ENCODE assay signal across 8 cellular contexts in genomic region chr13:111152836-111153235, GRCh38. TPM values are rescaled to one million over a fixed set of nuclear protein-coding genes. Genes with fewer than 3 reads are reported as not detected.
DNase-seq lines count a peak whose midpoint lies in the region; ATAC-seq lines count a peak whose summit lies in the region.

No MANE protein-coding gene starts in this region.

- DNase-seq in activated T-cell treated with anti-CD3 and anti-CD28 coated beads, Interleukin-2, amount 50 U/mL, for 4 hours = no peak
- no peak for DNase-seq in activated T-cell treated with anti-CD3 and anti-CD28 coated beads, Interleukin-2, amount 50 U/mL, for 1 hour
- DNase-seq in activated CD8-positive, alpha-beta T cell treated with anti-CD3 and anti-CD28 coated beads, Interleukin-2, amount 10 ng/mL, durations not matched to agents 7 days and 5 days = no peak
- no peak for DNase-seq in stimulated activated naive B cell treated with anti-CD40 and anti-IgM and Interleukin-4, amounts not matched to agents 10 μg/mL and 1 μg/mL and 100 μg/mL, for 72 hours
- DNase-seq in SIG-M5 treated with dmso at 0.1 percent for 504 hours (lab: John Stamatoyannopoulos, UW; ENCODE audit: unreplicated experiment) = no peak

- no peaks in the 10 kb centered on the region for H3K9me3 Mint-ChIP-seq in activated T-cell treated with anti-CD3 and anti-CD28 coated beads, Interleukin-2, amount 50 U/mL, for 4 hours
- no peaks in the 10 kb centered on the region for H3K9me3 Mint-ChIP-seq in activated CD8-positive, alpha-beta T cell treated with anti-CD3 and anti-CD28 coated beads, Interleukin-2, amount 10 ng/mL, durations not matched to agents 7 days and 5 days (ENCODE audit: insufficient read depth)
- no peaks in the 10 kb centered on the region for H3K9me3 Mint-ChIP-seq in stimulated activated naive B cell treated with anti-CD40 and anti-IgM and Interleukin-4, amounts not matched to agents 10 μg/mL and 1 μg/mL and 100 μg/mL, for 72 hours

- peaks cover 28% of the 10 kb centered on the region for H3K4me1 Mint-ChIP-seq in activated T-cell treated with anti-CD3 and anti-CD28 coated beads, Interleukin-2, amount 50 U/mL, for 4 hours (ENCODE audit: low read depth)
- peaks cover 32% of the 10 kb centered on the region for H3K4me1 Mint-ChIP-seq in activated CD8-positive, alpha-beta T cell treated with anti-CD3 and anti-CD28 coated beads, Interleukin-2, amount 10 ng/mL, durations not matched to agents 7 days and 5 days (ENCODE audit: low read depth)
- peaks cover 12 to 30% of the 10 kb centered on the region in 2 donors for H3K4me1 Mint-ChIP-seq in stimulated activated naive B cell treated with anti-CD40 and anti-IgM and Interleukin-4, amounts not matched to agents 10 μg/mL and 1 μg/mL and 100 μg/mL, for 72 hours

- peaks cover 4% of the 10 kb centered on the region for H3K36me3 Mint-ChIP-seq in activated T-cell treated with anti-CD3 and anti-CD28 coated beads, Interleukin-2, amount 50 U/mL, for 4 hours (ENCODE audit: insufficient read depth)
- H3K36me3 Mint-ChIP-seq in activated CD8-positive, alpha-beta T cell treated with anti-CD3 and anti-CD28 coated beads, Interleukin-2, amount 10 ng/mL, durations not matched to agents 7 days and 5 days (ENCODE audit: low read depth) = peaks cover 19% of the 10 kb centered on the region
- peaks cover 4% of the 10 kb centered on the region in 2 donors for H3K36me3 Mint-ChIP-seq in stimulated activated naive B cell treated with anti-CD40 and anti-IgM and Interleukin-4, amounts not matched to agents 10 μg/mL and 1 μg/mL and 100 μg/mL, for 72 hours

- no peaks in the 10 kb centered on the region for H3K27me3 ChIP-seq in iPS-20b (ENCODE audit: insufficient read depth, low read length)

- no peaks in the 10 kb centered on the region for H3K27me3 Mint-ChIP-seq in activated T-cell treated with anti-CD3 and anti-CD28 coated beads, Interleukin-2, amount 50 U/mL, for 4 hours (ENCODE audit: low read depth)
- H3K27me3 Mint-ChIP-seq in activated CD8-positive, alpha-beta T cell treated with anti-CD3 and anti-CD28 coated beads, Interleukin-2, amount 10 ng/mL, durations not matched to agents 7 days and 5 days (ENCODE audit: low read depth) = peaks cover 27% of the 10 kb centered on the region
- peaks cover 4 to 8% of the 10 kb centered on the region in 2 donors for H3K27me3 Mint-ChIP-seq in stimulated activated naive B cell treated with anti-CD40 and anti-IgM and Interleukin-4, amounts not matched to agents 10 μg/mL and 1 μg/mL and 100 μg/mL, for 72 hours

- POLR2A ChIA-PET in activated CD8-positive, alpha-beta T cell treated with anti-CD3 and anti-CD28 coated beads, Interleukin-2, amount 10 ng/mL, durations not matched to agents 7 days and 5 days (lab: Charles Lee) = interaction anchor here (0.6 to 1.0 kb wide), 5 partner anchors 14 to 337 kb away, joined by 3 to 5 read pairs (median 3); no protein-coding TSS in a partner anchor

- CTCF ChIA-PET in activated CD8-positive, alpha-beta T cell treated with anti-CD3 and anti-CD28 coated beads, Interleukin-2, amount 10 ng/mL, durations not matched to agents 7 days and 5 days (lab: Charles Lee) = interaction anchor here (0.6 to 0.8 kb wide), 2 partner anchors 71 to 109 kb away, joined by 3 read pairs; no protein-coding TSS in a partner anchor

- ATAC-seq in activated T-cell treated with anti-CD3 and anti-CD28 coated beads, Interleukin-2, amount 50 U/mL, for 4 hours = no peak
- ATAC-seq in activated CD8-positive, alpha-beta T cell treated with anti-CD3 and anti-CD28 coated beads, Interleukin-2, amount 10 ng/mL, durations not matched to agents 7 days and 5 days = no peak
- ATAC-seq in stimulated activated naive B cell treated with anti-CD40 and anti-IgM and Interleukin-4, amounts not matched to agents 10 μg/mL and 1 μg/mL and 100 μg/mL, for 72 hours (replicated peaks) = no peak
- ATAC-seq in GM21528 (IDR thresholded peaks at IDR 0.05; ENCODE audit: low FRiP score, unreplicated experiment) = no peak
- no peak for ATAC-seq in GM18867 (IDR thresholded peaks at IDR 0.05; ENCODE audit: unreplicated experiment)

- H3K9ac ChIP-seq in iPS-20b (ENCODE audit: low read depth, low read length) = peak overlapping the region; percentile 95

- peak overlapping the region; percentile 94 for H3K4me3 Mint-ChIP-seq in activated T-cell treated with anti-CD3 and anti-CD28 coated beads, Interleukin-2, amount 50 U/mL, for 4 hours
- H3K4me3 Mint-ChIP-seq in activated CD8-positive, alpha-beta T cell treated with anti-CD3 and anti-CD28 coated beads, Interleukin-2, amount 10 ng/mL, durations not matched to agents 7 days and 5 days = peak overlapping the region; percentile 92
- H3K4me3 Mint-ChIP-seq in stimulated activated naive B cell treated with anti-CD40 and anti-IgM and Interleukin-4, amounts not matched to agents 10 μg/mL and 1 μg/mL and 100 μg/mL, for 72 hours = peak overlapping the region; percentile 84 to 85

- H3K27ac Mint-ChIP-seq in activated CD8-positive, alpha-beta T cell treated with anti-CD3 and anti-CD28 coated beads, Interleukin-2, amount 10 ng/mL, durations not matched to agents 7 days and 5 days = peak overlapping the region; percentile 95
- peak overlapping the region; percentile 95 for H3K27ac Mint-ChIP-seq in stimulated activated naive B cell treated with anti-CD40 and anti-IgM and Interleukin-4, amounts not matched to agents 10 μg/mL and 1 μg/mL and 100 μg/mL, for 72 hours

- H3K9me3 ChIP-seq in iPS-20b (ENCODE audit: insufficient read depth, low read depth, low read length) = no peaks in the 10 kb centered on the region

- H3K4me1 ChIP-seq in iPS-20b (ENCODE audit: insufficient read depth, low read length) = peaks cover 9% of the 10 kb centered on the region

- H3K4me3 ChIP-seq in iPS-20b (ENCODE audit: low read length) = peak overlapping the region; percentile 96

- peaks cover 3% of the 10 kb centered on the region; the same call in 1 of the 2 replicates for H3K36me3 ChIP-seq in iPS-20b (ENCODE audit: insufficient read depth, low read depth, low read length)

- H3K27ac ChIP-seq in iPS-20b (ENCODE audit: low read length) = peak overlapping the region; percentile 67

RNA-seq across cellular contexts. Expression of gene ARHGEF7, which starts 37.7 kb away (rescaled TPM):
- total RNA-seq in activated T-cell treated with anti-CD3 and anti-CD28 coated beads, Interleukin-2, amount 50 U/mL, for 4 hours = 10 to 100 TPM; 42.8 to 49.6 (median 45.1) TPM
- 10 to 100 TPM; 67.1 to 75.1 TPM for total RNA-seq in activated CD8-positive, alpha-beta T cell treated with anti-CD3 and anti-CD28 coated beads, Interleukin-2, amount 10 ng/mL, durations not matched to agents 7 days and 5 days
